Comparison of ENCODE assay signal across 13 cellular contexts in the genomic region with DNA sequence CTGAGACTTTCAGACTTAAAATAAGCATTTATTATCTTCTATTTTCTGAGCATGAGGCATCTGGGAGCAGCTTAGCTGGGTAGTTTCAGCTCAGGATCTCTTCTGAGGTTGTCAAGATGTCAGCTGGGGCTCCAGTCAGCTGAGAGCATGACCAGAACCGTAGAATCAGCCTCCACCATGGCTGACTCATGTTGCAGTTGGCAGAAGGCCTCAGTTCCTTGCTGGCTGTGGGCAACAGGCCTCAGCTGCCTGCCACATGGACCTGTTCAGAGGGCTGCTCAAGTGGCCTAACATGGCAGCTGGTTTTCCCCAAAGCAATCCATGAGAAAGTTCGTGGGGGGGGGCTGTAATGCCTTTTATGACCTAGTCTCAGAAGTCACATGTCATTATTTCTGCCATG.
A peak's percentile ranks its signal among the peaks of the same experiment; 100 is the strongest.
DNase-seq lines count a peak whose midpoint lies in the region; ATAC-seq and TF ChIP-seq lines count a peak whose summit lies in the region.
"Had no signal": no experiment of that assay in that cellular context is flagged by ENCODE, and none has a peak within 500 bp of the region (broad histone marks: within the 10 kb centered on the region; RNA-seq: fewer than 3 reads in every experiment).

No MANE protein-coding gene starts in this region.

- CTCF ChIA-PET in CD8-positive, alpha-beta memory T cell (lab: Charles Lee) = no interaction called here

- no peaks in the 10 kb centered on the region for H3K36me3 Mint-ChIP-seq in CD8-positive, alpha-beta memory T cell

- peak; percentile 40; the same call in 1 of the 3 replicates for ATAC-seq in RWPE2 (ENCODE audit: low read depth)
- no peak for ATAC-seq in gastroesophageal sphincter

- TF ChIP-seq EP300 in gastroesophageal sphincter (IDR thresholded peaks at IDR 0.05) = no peak

- H3K27me3 ChIP-seq in RWPE2 (ENCODE audit: insufficient read depth, poor library complexity, severe bottlenecking) = no peaks in the 10 kb centered on the region
- H3K27me3 ChIP-seq in skeletal muscle tissue (ENCODE audit: control insufficient read depth in 3 of 3, insufficient read depth in 3 of 3, low read length in 3 of 3) = no peaks in the 10 kb centered on the region
- no peaks in the 10 kb centered on the region for H3K27me3 ChIP-seq in CD8-positive, alpha-beta memory T cell (ENCODE audit: insufficient read depth, low read length, poor library complexity, severe bottlenecking)
- H3K27me3 ChIP-seq in gastroesophageal sphincter = peaks cover 21% of the 10 kb centered on the region
- H3K27me3 ChIP-seq: cardiac muscle cell had no signal

- H3K27ac ChIP-seq in RWPE2 (ENCODE audit: poor library complexity, severe bottlenecking) (no peak overlapping the region), skeletal muscle tissue (ENCODE audit: low read depth, low read length) (peak overlapping the region; percentile 74), gastroesophageal sphincter (no peak overlapping the region)
- no peak overlapping the region for H3K27ac ChIP-seq in CD8-positive, alpha-beta memory T cell (ENCODE audit: low read depth, low read length)
- H3K27ac ChIP-seq: cardiac muscle cell had no signal

- WGBS in gastroesophageal sphincter (ENCODE audit: low coverage in 1 of 2), 2 donors = 0 to 50% methylated on average over 2 of the region's 2 CpGs

- H3K27me3 Mint-ChIP-seq in CD8-positive, alpha-beta memory T cell = peaks cover 10 to 36% of the 10 kb centered on the region in 2 donors

- H3K4me3 Mint-ChIP-seq in CD8-positive, alpha-beta memory T cell = no peak overlapping the region
- H3K4me3 Mint-ChIP-seq: activated CD4-positive, alpha-beta T cell treated with anti-CD3 and anti-CD28 coated beads, Interleukin-2, amount 10 ng/mL, durations not matched to agents 24 days and 14 days had no signal

- TF ChIP-seq POLR2A in gastroesophageal sphincter (IDR thresholded peaks at IDR 0.05) = no peak

- TF ChIP-seq CTCF in RWPE2 (IDR thresholded peaks at IDR 0.05; ENCODE audit: poor library complexity, severe bottlenecking) (no peak), gastroesophageal sphincter (IDR thresholded peaks at IDR 0.05) (no peak)

- peaks cover 0 to 1% (median under 1%) of the 10 kb centered on the region in 3 donors for H3K4me1 Mint-ChIP-seq in CD8-positive, alpha-beta memory T cell

- H3K4me3 ChIP-seq in RWPE2 (ENCODE audit: severe bottlenecking) (no peak overlapping the region), skeletal muscle tissue (ENCODE audit: low read length in 3 of 3) (no peak overlapping the region), gastroesophageal sphincter (no peak overlapping the region)
- H3K4me3 ChIP-seq in CD8-positive, alpha-beta memory T cell (ENCODE audit: low read length) = no peak overlapping the region
- H3K4me3 ChIP-seq: cardiac muscle cell had no signal

- peaks cover 0 to 3% (median 0%) of the 10 kb centered on the region in 5 donors for H3K9me3 Mint-ChIP-seq in CD8-positive, alpha-beta memory T cell
- H3K9me3 Mint-ChIP-seq: activated CD4-positive, alpha-beta T cell treated with anti-CD3 and anti-CD28 coated beads, Interleukin-2, amount 10 ng/mL, durations not matched to agents 24 days and 14 days had no signal

- no peaks in the 10 kb centered on the region for H3K36me3 ChIP-seq in RWPE2 (ENCODE audit: low read depth)
- no peaks in the 10 kb centered on the region for H3K36me3 ChIP-seq in skeletal muscle tissue (ENCODE audit: control insufficient read depth in 3 of 3, insufficient read depth in 3 of 3, low read length in 3 of 3)
- no peaks in the 10 kb centered on the region for H3K36me3 ChIP-seq in CD8-positive, alpha-beta memory T cell (ENCODE audit: insufficient read depth, low read length)
- H3K36me3 ChIP-seq in gastroesophageal sphincter = no peaks in the 10 kb centered on the region
- H3K36me3 ChIP-seq: cardiac muscle cell had no signal

- no peak overlapping the region for H3K27ac Mint-ChIP-seq in CD8-positive, alpha-beta memory T cell
- H3K27ac Mint-ChIP-seq: activated CD4-positive, alpha-beta T cell treated with anti-CD3 and anti-CD28 coated beads, Interleukin-2, amount 10 ng/mL, durations not matched to agents 24 days and 14 days; progenitor cell of endocrine pancreas had no signal

- DNase-seq in DMS53 (lab: John Stamatoyannopoulos, UW) = peak; percentile 36
- DNase-seq in DMS53 treated with DMSO at 0.1 percent for 48 hours (lab: John Stamatoyannopoulos, UW; ENCODE audit: unreplicated experiment) = no peak
- no peak for DNase-seq in RWPE2 (ENCODE audit: low spot score)
- DNase-seq in fibroblast of the conjunctiva (ENCODE audit: low read depth) = peak; percentile 85
- DNase-seq in CD8-positive, alpha-beta memory T cell = no peak
- DNase-seq in cerebellar nuclear complex (lab: John Stamatoyannopoulos, UW) = no peak
- DNase-seq: 8988T; activated CD4-positive, alpha-beta T cell treated with anti-CD3 and anti-CD28 coated beads, Interleukin-2, amount 10 ng/mL, durations not matched to agents 24 days and 14 days; stimulated activated CD8-positive, alpha-beta memory T cell treated with anti-CD3 and anti-CD28 coated beads, Interleukin-4, amount 100 ng/mL, for 48 hours had no signal

- no peaks in the 10 kb centered on the region for H3K9me3 ChIP-seq in RWPE2 (ENCODE audit: severe bottlenecking)
- no peaks in the 10 kb centered on the region for H3K9me3 ChIP-seq in skeletal muscle tissue (ENCODE audit: control insufficient read depth in 3 of 3, low read length in 3 of 3)
- no peaks in the 10 kb centered on the region for H3K9me3 ChIP-seq in CD8-positive, alpha-beta memory T cell (ENCODE audit: low read length)
- H3K9me3 ChIP-seq in gastroesophageal sphincter = no peaks in the 10 kb centered on the region

- no peaks in the 10 kb centered on the region for H3K4me1 ChIP-seq in RWPE2 (ENCODE audit: insufficient read depth, poor library complexity, severe bottlenecking)
- H3K4me1 ChIP-seq in skeletal muscle tissue (ENCODE audit: control insufficient read depth in 3 of 3, insufficient read depth in 3 of 3, low read length in 3 of 3) = peaks cover 2 to 30% (median 14%) of the 10 kb centered on the region in 3 donors
- H3K4me1 ChIP-seq in CD8-positive, alpha-beta memory T cell (ENCODE audit: insufficient read depth, low read length) = no peaks in the 10 kb centered on the region
- H3K4me1 ChIP-seq in gastroesophageal sphincter = no peaks in the 10 kb centered on the region

- POLR2A ChIA-PET in CD8-positive, alpha-beta memory T cell (lab: Charles Lee) = no interaction called here

- H3K9ac ChIP-seq in skeletal muscle tissue (ENCODE audit: low read depth in 1 of 3, low read length in 3 of 3) = no peak overlapping the region

Comparison
In these comparisons a context has a peak if more than half of its experiments do, and no peak if none do; other contexts are left out.
1. DNase-seq: peak in DMS53 (single experiment) and fibroblast of the conjunctiva (single experiment); none in DMS53 treated with DMSO at 0.1 percent for 48 hours (single experiment), RWPE2 (single experiment), CD8-positive, alpha-beta memory T cell (0 of 5) and cerebellar nuclear complex (0 of 2).